In the genomic region with DNA sequence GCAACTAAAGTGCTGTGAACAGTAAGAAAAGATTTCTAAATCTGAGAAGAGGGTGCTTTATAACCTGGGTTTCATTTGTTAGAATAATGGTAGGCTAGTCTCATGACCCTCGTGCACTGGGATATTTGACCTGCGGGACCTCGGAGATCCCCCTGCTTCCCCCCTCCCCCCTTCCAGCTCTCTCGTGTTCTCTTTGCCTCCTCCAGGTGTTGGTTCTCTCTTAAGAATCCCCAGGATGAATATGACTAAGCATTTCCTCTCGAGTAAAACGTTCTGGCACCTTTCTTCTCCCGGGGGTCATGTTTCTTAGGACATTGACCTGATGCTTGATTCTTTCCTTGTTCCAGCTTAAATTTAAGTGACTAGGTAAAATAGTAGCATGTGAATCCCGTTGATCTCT, we compare ENCODE assay signal across 13 cellular contexts.
DNase-seq lines count a peak whose midpoint lies in the region; ATAC-seq and TF ChIP-seq lines count a peak whose summit lies in the region.
"Had no signal": no experiment of that assay in that cellular context is flagged by ENCODE, and none has a peak within 500 bp of the region (broad histone marks: within the 10 kb centered on the region; RNA-seq: fewer than 3 reads in every experiment).

No MANE protein-coding gene starts in this region.

- peaks cover 13% of the 10 kb centered on the region for H3K36me3 ChIP-seq in mesendoderm (ENCODE audit: control insufficient read depth, insufficient read depth, low read length)

- H4K5ac ChIP-seq in mesendoderm (ENCODE audit: low read length), result no peak overlapping the region

- ATAC-seq in HG02678 (IDR thresholded peaks at IDR 0.05; ENCODE audit: unreplicated experiment), result peak; percentile 41
- ATAC-seq in activated B cell treated with CpG ODN at 0.5 μM for 24 hours (ENCODE audit: low read depth), result no peak
- ATAC-seq in GM19467 (IDR thresholded peaks at IDR 0.05; ENCODE audit: unreplicated experiment), result no peak

- H2BK5ac ChIP-seq in mesendoderm (ENCODE audit: low read length), result no peak overlapping the region

- peaks cover 67% of the 10 kb centered on the region for H3K4me1 Mint-ChIP-seq in activated CD4-positive, alpha-beta T cell treated with anti-CD3 and anti-CD28 coated beads, Interleukin-2, amount 10 ng/mL, durations not matched to agents 7 days and 5 days
- H3K4me1 Mint-ChIP-seq in activated B cell treated with CpG ODN at 0.5 μM for 24 hours, result peaks cover 40% of the 10 kb centered on the region

- no peak overlapping the region for H3K9ac ChIP-seq in mesendoderm (ENCODE audit: low read length)

- H2AK5ac ChIP-seq in mesendoderm (ENCODE audit: low read length), result no peak overlapping the region

- no peak for TF ChIP-seq CTCF in activated B cell treated with CpG ODN at 0.5 μM for 24 hours (IDR thresholded peaks at IDR 0.05)

- POLR2A ChIA-PET in activated CD4-positive, alpha-beta T cell treated with anti-CD3 and anti-CD28 coated beads, Interleukin-2, amount 10 ng/mL, durations not matched to agents 7 days and 5 days (lab: Charles Lee), result no interaction called here
- POLR2A ChIA-PET in activated B cell treated with CpG ODN at 0.5 μM for 24 hours (lab: Charles Lee), result no interaction called here

- H3K27ac ChIP-seq in mesendoderm (ENCODE audit: low read depth, low read length), result no peak overlapping the region

- H3K23ac ChIP-seq in mesendoderm (ENCODE audit: low read length), result no peak overlapping the region

- H3K36me3 Mint-ChIP-seq in activated CD4-positive, alpha-beta T cell treated with anti-CD3 and anti-CD28 coated beads, Interleukin-2, amount 10 ng/mL, durations not matched to agents 7 days and 5 days (ENCODE audit: low read depth), result peaks cover 73% of the 10 kb centered on the region
- peaks cover 84% of the 10 kb centered on the region for H3K36me3 Mint-ChIP-seq in activated B cell treated with CpG ODN at 0.5 μM for 24 hours (ENCODE audit: low read depth)

- no peak for DNase-seq in activated CD4-positive, alpha-beta T cell treated with anti-CD3 and anti-CD28 coated beads, Interleukin-2, amount 10 ng/mL, durations not matched to agents 7 days and 5 days
- DNase-seq in activated CD4-positive, alpha-beta T cell treated with anti-CD3 and anti-CD28 coated beads, Interleukin-2, amount 50 U/mL, for 1 hour, result no peak
- DNase-seq in activated B cell treated with CpG ODN at 0.5 μM for 24 hours (no peak), mesendoderm (peak; percentile 73), cortex of kidney (lab: John Stamatoyannopoulos, UW) (no peak), NCI-H128 (lab: John Stamatoyannopoulos, UW; ENCODE audit: unreplicated experiment) (no peak)
- DNase-seq: mesenchymal stem cell; NCI-H1048; NCI-H524; stimulated activated CD4-positive, alpha-beta T cell treated with anti-CD3 and anti-CD28 coated beads, Interleukin-15, amount 100 ng/mL, for 24 hours; stimulated activated CD8-positive, alpha-beta memory T cell treated with anti-CD3 and anti-CD28 coated beads, Interleukin-4, amount 100 ng/mL, for 48 hours had no signal

- H3K18ac ChIP-seq in mesendoderm (ENCODE audit: low read length), result no peak overlapping the region

- no peaks in the 10 kb centered on the region for H3K27me3 Mint-ChIP-seq in activated CD4-positive, alpha-beta T cell treated with anti-CD3 and anti-CD28 coated beads, Interleukin-2, amount 10 ng/mL, durations not matched to agents 7 days and 5 days
- H3K27me3 Mint-ChIP-seq in activated B cell treated with CpG ODN at 0.5 μM for 24 hours, result no peaks in the 10 kb centered on the region

- H4K8ac ChIP-seq in mesendoderm (ENCODE audit: low read depth, low read length), result no peak overlapping the region

- no peaks in the 10 kb centered on the region for H3K79me2 ChIP-seq in mesendoderm (ENCODE audit: control insufficient read depth, insufficient read depth, low read length)

- CTCF ChIA-PET in activated CD4-positive, alpha-beta T cell treated with anti-CD3 and anti-CD28 coated beads, Interleukin-2, amount 10 ng/mL, durations not matched to agents 7 days and 5 days (lab: Charles Lee), result no interaction called here
- CTCF ChIA-PET in activated B cell treated with CpG ODN at 0.5 μM for 24 hours (lab: Charles Lee), result interaction anchor here (0.8 to 12.6 kb wide), 3 partner anchors 22 to 813 kb away, joined by 3 to 123 read pairs (median 5); no protein-coding TSS in a partner anchor

- H3K27me3 ChIP-seq in mesendoderm (ENCODE audit: insufficient read depth, low read length, poor library complexity), result no peaks in the 10 kb centered on the region

- no peaks in the 10 kb centered on the region for H3K4me1 ChIP-seq in mesendoderm (ENCODE audit: control insufficient read depth, low read depth, low read length)

- H3K9me3 Mint-ChIP-seq in activated CD4-positive, alpha-beta T cell treated with anti-CD3 and anti-CD28 coated beads, Interleukin-2, amount 10 ng/mL, durations not matched to agents 7 days and 5 days, result no peaks in the 10 kb centered on the region
- H3K9me3 Mint-ChIP-seq in activated B cell treated with CpG ODN at 0.5 μM for 24 hours, result no peaks in the 10 kb centered on the region

- H3K27ac Mint-ChIP-seq in activated CD4-positive, alpha-beta T cell treated with anti-CD3 and anti-CD28 coated beads, Interleukin-2, amount 10 ng/mL, durations not matched to agents 7 days and 5 days, result peak overlapping the region; percentile 55
- H3K27ac Mint-ChIP-seq in activated B cell treated with CpG ODN at 0.5 μM for 24 hours, result peak overlapping the region; percentile 65

- H2BK15ac ChIP-seq in mesendoderm (replicated peaks; ENCODE audit: low read depth), result no peak overlapping the region

- H3K56ac ChIP-seq in mesendoderm (ENCODE audit: low read length), result no peak overlapping the region

- WGBS in mesendoderm (ENCODE audit: extremely low coverage, insufficient coverage, low lambda C conversion rate), result no CpG with 5 or more reads among the region's 8 CpGs

- H3K4me3 ChIP-seq in mesendoderm (ENCODE audit: low read length), result no peak overlapping the region

- H3K79me1 ChIP-seq in mesendoderm (ENCODE audit: low read length), result peaks cover 8% of the 10 kb centered on the region

- H3K4ac ChIP-seq in mesendoderm (ENCODE audit: low read depth, low read length), result no peak overlapping the region

- H3K4me2 ChIP-seq in mesendoderm (ENCODE audit: low read length), result no peak overlapping the region

- intact Hi-C loops in activated B cell treated with CpG ODN at 0.5 μM for 24 hours (cut with micrococcal nuclease), result no loop called here

- no peak overlapping the region for H3K4me3 Mint-ChIP-seq in activated CD4-positive, alpha-beta T cell treated with anti-CD3 and anti-CD28 coated beads, Interleukin-2, amount 10 ng/mL, durations not matched to agents 7 days and 5 days
- H3K4me3 Mint-ChIP-seq in activated B cell treated with CpG ODN at 0.5 μM for 24 hours, result no peak overlapping the region

- H2BK120ac ChIP-seq in mesendoderm (ENCODE audit: low read depth, low read length), result no peak overlapping the region
